In the genomic region with DNA sequence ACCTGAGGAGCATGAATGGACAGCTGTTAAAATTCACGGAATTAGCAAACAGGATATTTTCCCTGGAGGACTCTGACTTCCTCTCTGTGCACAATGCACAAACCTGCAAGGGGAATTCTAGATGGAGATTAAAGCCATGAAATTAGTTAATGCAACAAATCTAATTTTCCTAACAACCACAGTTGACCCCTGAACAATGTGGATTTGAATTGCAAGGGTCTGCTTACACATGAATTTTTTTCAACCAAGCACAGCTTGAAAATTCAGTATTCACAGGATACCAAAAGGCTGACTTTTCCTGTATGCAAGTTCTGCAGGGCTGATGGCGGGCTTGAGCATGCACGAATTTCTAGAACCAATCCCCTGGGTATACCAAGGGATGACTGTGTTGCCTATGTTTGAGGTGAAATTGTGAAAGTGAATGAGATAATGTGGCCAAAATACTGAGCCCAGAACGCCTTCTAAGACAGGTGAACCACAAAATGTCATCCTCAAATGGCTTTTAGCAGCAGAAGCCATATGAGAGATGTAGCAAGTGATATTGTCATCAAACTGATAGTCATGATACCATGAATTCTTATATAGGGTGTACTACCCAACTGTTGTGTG, we compare ENCODE assay signal across 1 cellular context.
A peak's percentile ranks its signal among the peaks of the same experiment; 100 is the strongest.
TF ChIP-seq lines count a peak whose summit lies in the region.

No MANE protein-coding gene starts in this region.

TF ChIP-seq in GM12878, 131 proteins besides CTCF, POLR2A, EP300 and RAD21:
- TF ChIP-seq ETV6 (conservative IDR thresholded peaks at IDR 0.05 in 1 of 2, IDR thresholded peaks at IDR 0.05 in 1 of 2; ENCODE audit: borderline replicate concordance in 1 of 2, low read depth in 1 of 2) (no peak), POLR2AphosphoS2 (IDR thresholded peaks at IDR 0.05; ENCODE audit: low read depth, low read length) (no peak), ZBED1 (IDR thresholded peaks at IDR 0.05; ENCODE audit: borderline replicate concordance) (no peak), ATF7 (IDR thresholded peaks at IDR 0.05; ENCODE audit: low read depth) (no peak), EED (IDR thresholded peaks at IDR 0.05; ENCODE audit: low read depth) (no peak), WRNIP1 (IDR thresholded peaks at IDR 0.05; ENCODE audit: borderline replicate concordance, low read depth, low read length) (no peak), YY1 (IDR thresholded peaks at IDR 0.05; ENCODE audit: low read depth, low read length) (no peak), RUNX3 (IDR thresholded peaks at IDR 0.05; ENCODE audit: low read length) (peak; percentile 77), NR2F1 (conservative IDR thresholded peaks at IDR 0.05) (no peak), BACH1 (IDR thresholded peaks at IDR 0.05; ENCODE audit: borderline replicate concordance) (no peak), HDAC2 (IDR thresholded peaks at IDR 0.05) (no peak), USF1 (IDR thresholded peaks at IDR 0.05; ENCODE audit: borderline replicate concordance, extremely low read length, insufficient read depth, low read depth, low read length) (no peak), NFIC (IDR thresholded peaks at IDR 0.05; ENCODE audit: low read depth, low read length) (peak; percentile 34; the same call in 1 of the 2 replicates), TCF3 (IDR thresholded peaks at IDR 0.05; ENCODE audit: borderline replicate concordance, insufficient read depth, low read depth, low read length) (no peak), SIN3A (IDR thresholded peaks at IDR 0.05; ENCODE audit: low read depth, low read length) (no peak), HDAC6 (IDR thresholded peaks at IDR 0.05; ENCODE audit: unreplicated experiment) (no peak)
- TF ChIP-seq, protein P1, sequence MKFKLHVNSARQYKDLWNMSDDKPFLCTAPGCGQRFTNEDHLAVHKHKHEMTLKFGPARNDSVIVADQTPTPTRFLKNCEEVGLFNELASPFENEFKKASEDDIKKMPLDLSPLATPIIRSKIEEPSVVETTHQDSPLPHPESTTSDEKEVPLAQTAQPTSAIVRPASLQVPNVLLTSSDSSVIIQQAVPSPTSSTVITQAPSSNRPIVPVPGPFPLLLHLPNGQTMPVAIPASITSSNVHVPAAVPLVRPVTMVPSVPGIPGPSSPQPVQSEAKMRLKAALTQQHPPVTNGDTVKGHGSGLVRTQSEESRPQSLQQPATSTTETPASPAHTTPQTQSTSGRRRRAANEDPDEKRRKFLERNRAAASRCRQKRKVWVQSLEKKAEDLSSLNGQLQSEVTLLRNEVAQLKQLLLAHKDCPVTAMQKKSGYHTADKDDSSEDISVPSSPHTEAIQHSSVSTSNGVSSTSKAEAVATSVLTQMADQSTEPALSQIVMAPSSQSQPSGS (IDR thresholded peaks at IDR 0.05; ENCODE audit: low read length) = no peak
TF ChIP-seq in GM12878: peak in this region for 2.
